ENCODE assay signal across 25 cellular contexts in the genomic region with DNA sequence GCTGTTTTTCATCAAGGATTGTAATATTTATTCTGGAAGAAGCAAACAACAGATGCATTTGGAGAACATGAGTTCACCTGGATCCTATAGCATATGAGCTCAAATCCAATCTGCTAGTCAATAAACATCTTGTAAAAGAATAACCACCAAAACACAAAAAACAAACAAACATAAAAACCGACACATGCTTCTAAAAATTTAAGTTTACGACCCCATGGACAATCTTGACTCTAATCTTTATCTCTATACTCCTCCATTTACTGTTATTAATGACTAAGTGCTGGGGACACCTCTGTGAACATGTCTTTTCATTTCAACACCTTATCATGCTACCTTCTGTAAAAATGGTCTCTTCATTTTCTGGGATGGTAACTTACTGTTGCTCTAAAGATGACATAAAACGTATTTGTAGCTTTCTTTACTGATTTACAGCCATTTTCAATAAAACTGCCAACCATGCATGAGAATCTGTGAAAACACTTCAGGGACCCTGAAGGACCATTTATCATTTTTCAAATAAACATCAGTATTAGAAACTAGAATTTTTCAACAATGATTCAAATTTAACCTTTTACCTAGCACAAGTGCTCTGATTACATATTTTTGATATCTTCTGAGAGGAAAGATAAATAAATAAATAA.
"Had no signal": no experiment of that assay in that cellular context is flagged by ENCODE, and none has a peak within 500 bp of the region (broad histone marks: within the 10 kb centered on the region; RNA-seq: fewer than 3 reads in every experiment).

No MANE protein-coding gene starts in this region.

- H3K36me3 Mint-ChIP-seq: naive thymus-derived CD8-positive, alpha-beta T cell; natural killer cell treated with Interleukin-12 subunit alpha and Interleukin-12 subunit beta and Interleukin-15 and Interleukin-18, amount 100 ng/mL, for 72 hours; stimulated activated memory B cell treated with anti-CD40 and anti-IgM and Interleukin-4, amounts not matched to agents 10 μg/mL and 1 μg/mL and 100 μg/mL, for 72 hours had no signal

- DNase-seq: naive thymus-derived CD8-positive, alpha-beta T cell; nephron progenitor cell; nucleus accumbens; pancreas; right cardiac atrium; spleen; stimulated activated CD4-positive, alpha-beta T cell treated with anti-CD3 and anti-CD28 coated beads, Interleukin-12 subunit alpha, Interleukin-12 subunit beta, amount 100 ng/mL, for 4 hours; stimulated activated CD4-positive, alpha-beta T cell treated with anti-CD3 and anti-CD28 coated beads, Interleukin-1b, Interleukin-23, amount 100 ng/mL, for 48 hours; stimulated activated CD4-positive, alpha-beta T cell treated with anti-CD3 and anti-CD28 coated beads, Interleukin-4, amount 100 ng/mL, for 1 hour; stimulated activated CD4-positive, alpha-beta T cell treated with anti-CD3 and anti-CD28 coated beads, Interleukin-4, amount 100 ng/mL, for 4 hours; stimulated activated CD8-positive, alpha-beta memory T cell treated with anti-CD3 and anti-CD28 coated beads, Interleukin-4, amount 100 ng/mL, for 48 hours; stimulated activated naive CD4-positive, alpha-beta T cell; stimulated activated naive CD8-positive, alpha-beta T cell treated with anti-CD3 and anti-CD28 coated beads, Interleukin-15, amount 100 ng/mL, for 72 hours; stimulated activated naive CD8-positive, alpha-beta T cell treated with anti-CD3 and anti-CD28 coated beads, Interleukin-15, Interleukin-2, amounts not matched to agents 100 U/mL and 50 U/mL, for 24 hours; substantia nigra; testis; tibial artery; transverse colon; upper lobe of right lung; uterus had no signal

- H3K4me1 Mint-ChIP-seq: naive thymus-derived CD8-positive, alpha-beta T cell; stimulated activated memory B cell treated with anti-CD40 and anti-IgM and Interleukin-4, amounts not matched to agents 10 μg/mL and 1 μg/mL and 100 μg/mL, for 72 hours; stimulated activated naive CD8-positive, alpha-beta T cell treated with anti-CD3 and anti-CD28 coated beads, Interleukin-15, amount 100 ng/mL, for 72 hours had no signal

- H3K27me3 Mint-ChIP-seq: naive thymus-derived CD8-positive, alpha-beta T cell; natural killer cell treated with Interleukin-12 subunit alpha and Interleukin-12 subunit beta and Interleukin-15 and Interleukin-18, amount 100 ng/mL, for 72 hours; stimulated activated memory B cell treated with anti-CD40 and anti-IgM and Interleukin-4, amounts not matched to agents 10 μg/mL and 1 μg/mL and 100 μg/mL, for 72 hours; stimulated activated naive CD8-positive, alpha-beta T cell treated with anti-CD3 and anti-CD28 coated beads, Interleukin-15, amount 100 ng/mL, for 72 hours; type B pancreatic cell had no signal

- ATAC-seq: naive thymus-derived CD8-positive, alpha-beta T cell; natural killer cell treated with Interleukin-12 subunit alpha and Interleukin-12 subunit beta and Interleukin-15 and Interleukin-18, amount 100 ng/mL, for 72 hours; pancreas; right cardiac atrium; sciatic nerve; stimulated activated memory B cell treated with anti-CD40 and anti-IgM and Interleukin-4, amounts not matched to agents 10 μg/mL and 1 μg/mL and 100 μg/mL, for 72 hours; stimulated activated naive CD8-positive, alpha-beta T cell treated with anti-CD3 and anti-CD28 coated beads, Interleukin-15, amount 100 ng/mL, for 72 hours; stimulated activated naive CD8-positive, alpha-beta T cell treated with anti-CD3 and anti-CD28 coated beads, Interleukin-15, Interleukin-2, amounts not matched to agents 100 U/mL and 50 U/mL, for 24 hours; upper lobe of right lung had no signal

- H3K9me3 Mint-ChIP-seq: nephron progenitor cell; neural crest cell; stimulated activated memory B cell treated with anti-CD40 and anti-IgM and Interleukin-4, amounts not matched to agents 10 μg/mL and 1 μg/mL and 100 μg/mL, for 72 hours; type B pancreatic cell had no signal

- H3K4me3 Mint-ChIP-seq: naive thymus-derived CD8-positive, alpha-beta T cell; natural killer cell treated with Interleukin-12 subunit alpha and Interleukin-12 subunit beta and Interleukin-15 and Interleukin-18, amount 100 ng/mL, for 72 hours; nephron progenitor cell; neural crest cell; stimulated activated memory B cell treated with anti-CD40 and anti-IgM and Interleukin-4, amounts not matched to agents 10 μg/mL and 1 μg/mL and 100 μg/mL, for 72 hours; stimulated activated naive CD8-positive, alpha-beta T cell treated with anti-CD3 and anti-CD28 coated beads, Interleukin-15, amount 100 ng/mL, for 72 hours; type B pancreatic cell had no signal

- H3K27ac Mint-ChIP-seq: naive thymus-derived CD8-positive, alpha-beta T cell; natural killer cell treated with Interleukin-12 subunit alpha and Interleukin-12 subunit beta and Interleukin-15 and Interleukin-18, amount 100 ng/mL, for 72 hours; stimulated activated memory B cell treated with anti-CD40 and anti-IgM and Interleukin-4, amounts not matched to agents 10 μg/mL and 1 μg/mL and 100 μg/mL, for 72 hours; type B pancreatic cell had no signal
